In the genomic region with DNA sequence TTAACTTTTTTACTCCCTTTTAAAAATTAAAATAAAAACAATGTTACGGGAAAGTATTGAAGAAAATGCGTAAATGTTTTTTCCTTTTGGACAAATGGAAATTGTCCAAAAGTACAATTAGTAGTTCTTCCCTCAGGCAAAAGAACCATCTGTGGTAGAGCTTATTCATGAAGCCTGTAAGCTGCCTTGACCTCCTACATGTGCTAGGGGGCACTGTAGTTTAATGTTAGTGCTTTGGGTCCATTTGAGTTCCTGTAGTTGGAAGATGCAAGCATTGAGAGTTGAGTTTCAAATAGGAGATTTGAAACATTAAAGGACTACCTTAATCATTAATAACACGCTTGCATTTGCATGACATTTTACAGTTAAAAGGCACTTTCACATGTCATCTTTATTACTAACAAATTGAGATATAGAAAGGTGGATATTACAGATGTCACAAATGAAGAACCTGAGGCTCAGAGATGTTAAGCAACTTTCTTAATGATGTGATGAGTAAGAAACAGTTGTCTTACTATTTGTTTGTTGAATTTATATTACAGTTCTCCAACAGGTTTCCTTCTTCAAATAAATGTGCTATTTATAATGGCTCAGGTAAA, we compare ENCODE assay signal across 8 cellular contexts. TPM values are rescaled to one million over a fixed set of nuclear protein-coding genes. Genes with fewer than 3 reads are reported as not detected.
DNase-seq lines count a peak whose midpoint lies in the region; ATAC-seq and TF ChIP-seq lines count a peak whose summit lies in the region.

No MANE protein-coding gene starts in this region.

- no peaks in the 10 kb centered on the region for H4K20me1 ChIP-seq in OCI-LY1 (ENCODE audit: insufficient read depth, low read length)

- H3K9ac ChIP-seq in OCI-LY1 (ENCODE audit: low read length): no peak overlapping the region

- H3K4me1 ChIP-seq in OCI-LY1 (ENCODE audit: insufficient read depth, low read length, severe bottlenecking): no peaks in the 10 kb centered on the region
- H3K4me1 ChIP-seq in psoas muscle: no peaks in the 10 kb centered on the region

- intact Hi-C loops in psoas muscle (cut with DNase I) (loop anchor here (2.0 to 5.0 kb wide), 4 partner anchors 84 to 364 kb away; no protein-coding TSS in a partner anchor), posterior vena cava (cut with DNase I) (loop anchor here (10.0 kb wide), 1 partner anchor 142 kb away; no protein-coding TSS in a partner anchor)

- peak; percentile 26 for DNase-seq in AG08396 (ENCODE audit: low spot score)
- DNase-seq in H7: peak; percentile 36
- DNase-seq in fibroblast of gingiva (ENCODE audit: low read depth): peak; percentile 73
- no peak for DNase-seq in psoas muscle
- no peak for DNase-seq in posterior vena cava (ENCODE audit: low spot score)
- no peak for DNase-seq in islet precursor cell

- H3K9me3 ChIP-seq in OCI-LY1 (ENCODE audit: low read length) (no peaks in the 10 kb centered on the region), psoas muscle (no peaks in the 10 kb centered on the region)

- H3K4me2 ChIP-seq in OCI-LY1 (ENCODE audit: low read length): no peak overlapping the region

- TF ChIP-seq CTCF in OCI-LY1 (IDR thresholded peaks at IDR 0.05; ENCODE audit: low read length): peak; percentile 69
- TF ChIP-seq CTCF in psoas muscle (IDR thresholded peaks at IDR 0.05): peak; percentile 70

- WGBS in psoas muscle, 3 donors: 34 to 49% (median 35%) methylated on average over 3 of the region's 3 CpGs

- H3K27me3 ChIP-seq in H7 (ENCODE audit: control insufficient read depth, insufficient read depth, low read length) (peaks cover 6% of the 10 kb centered on the region), OCI-LY1 (ENCODE audit: insufficient read depth, low read length) (no peaks in the 10 kb centered on the region), psoas muscle (ENCODE audit: insufficient read depth in 3 of 3, low read length in 2 of 3) (peaks cover 0 to 12% (median 0%) of the 10 kb centered on the region in 3 donors)

- H2AFZ ChIP-seq in OCI-LY1 (ENCODE audit: low read length): no peak overlapping the region

- H3K4me3 ChIP-seq in H7 (ENCODE audit: insufficient read depth, low read depth, low read length) (no peak overlapping the region), OCI-LY1 (ENCODE audit: low read depth, low read length, poor library complexity, severe bottlenecking) (no peak overlapping the region), psoas muscle (no peak overlapping the region)

- H3K9me2 ChIP-seq in OCI-LY1 (ENCODE audit: low read depth, low read length): no peaks in the 10 kb centered on the region

- H3K79me2 ChIP-seq in OCI-LY1 (ENCODE audit: insufficient read depth, low read length): no peaks in the 10 kb centered on the region

- no peaks in the 10 kb centered on the region for H3K36me3 ChIP-seq in H7 (replicated peaks; ENCODE audit: control insufficient read depth, insufficient read depth, low read length)
- H3K36me3 ChIP-seq in OCI-LY1 (ENCODE audit: insufficient read depth, low read length): no peaks in the 10 kb centered on the region
- no peaks in the 10 kb centered on the region for H3K36me3 ChIP-seq in psoas muscle (ENCODE audit: insufficient read depth in 1 of 2, low read depth in 1 of 2)

- H3F3A ChIP-seq in OCI-LY1 (ENCODE audit: insufficient read depth, low read length): no peaks in the 10 kb centered on the region

- H3K27ac ChIP-seq in OCI-LY1 (ENCODE audit: low read depth, low read length, poor library complexity, severe bottlenecking) (no peak overlapping the region), psoas muscle (no peak overlapping the region)

- ATAC-seq in psoas muscle (peak; percentile 51 to 76 (median 72)), GM19463 (IDR thresholded peaks at IDR 0.05; ENCODE audit: unreplicated experiment) (no peak)

RNA-seq across cellular contexts. Expression of a gene that starts 1.8 kb away (rescaled TPM):
- total RNA-seq in H7 (2014; rRNA removed; shearing (Covaris generic)): 0.11 and 0.17 TPM in 2 replicates
- total RNA-seq in psoas muscle: 1 to 10 TPM; 1.7 to 7.1 (median 4.9) TPM
- 1 to 10 TPM in 2 of 3 donors, under 1 TPM in 1; 0.55 to 8.7 (median 1.2) TPM for polyA plus RNA-seq in psoas muscle
- 10 to 100 TPM; 25.8 to 32.7 TPM for total RNA-seq in posterior vena cava

Comparison
In these comparisons a context has a peak if more than half of its experiments do, and no peak if none do; other contexts are left out.
1. DNase-seq: peak in AG08396 (single experiment), H7 (single experiment) and fibroblast of gingiva (single experiment); none in psoas muscle (0 of 2), posterior vena cava (single experiment) and islet precursor cell (single experiment).